Comparison of ENCODE assay signal across 8 cellular contexts in the genomic region with DNA sequence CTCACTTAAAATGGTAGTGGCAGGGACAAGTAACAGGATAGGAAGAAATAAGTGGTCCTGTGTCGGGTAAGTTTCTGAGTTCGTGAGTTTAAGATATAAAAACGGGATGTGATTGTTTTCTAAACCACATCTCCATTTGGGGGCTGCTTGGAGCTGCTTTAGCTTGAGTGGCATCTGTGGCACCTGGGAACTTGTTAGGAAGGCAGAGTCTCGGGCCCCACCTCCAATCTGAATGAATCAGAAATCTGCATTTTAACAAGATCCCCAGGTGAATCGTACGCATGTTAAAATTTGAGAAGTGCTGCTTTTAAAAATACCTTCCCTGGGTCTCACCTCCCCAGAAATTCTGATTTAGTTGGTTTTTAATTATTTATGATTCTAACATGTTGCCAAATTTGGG.
"Had no signal": no experiment of that assay in that cellular context is flagged by ENCODE, and none has a peak within 500 bp of the region (broad histone marks: within the 10 kb centered on the region; RNA-seq: fewer than 3 reads in every experiment).

No MANE protein-coding gene starts in this region.

- FAIRE-seq: H54, K562 had no signal

- H3K9me3 ChIP-seq: HAP-1 had no signal

- DNase-seq: GOT3, HFFc6, IMR-90, KG1 had no signal

- H3K4me3 ChIP-seq: HAP-1, K562 had no signal

- H3K4me3 Mint-ChIP-seq: HFFc6 had no signal

- H3K27ac ChIP-seq: HL-60 had no signal

- H3K27ac Mint-ChIP-seq: HFFc6 had no signal

- H3K9me3 Mint-ChIP-seq: HFFc6 had no signal
